In genomic region chr6:116876107-116876506, GRCh38 we compare ENCODE assay signal across 19 cellular contexts. TPM values are rescaled to one million over a fixed set of nuclear protein-coding genes. Genes with fewer than 3 reads are reported as not detected.
DNase-seq lines count a peak whose midpoint lies in the region; ATAC-seq and TF ChIP-seq lines count a peak whose summit lies in the region.
"Had no signal": no experiment of that assay in that cellular context is flagged by ENCODE, and none has a peak within 500 bp of the region (broad histone marks: within the 10 kb centered on the region; RNA-seq: fewer than 3 reads in every experiment).

No MANE protein-coding gene starts in this region.

- peak overlapping the region; percentile 83 for H3K4me3 Mint-ChIP-seq in Calu3 (ENCODE audit: low read depth, unreplicated experiment)
- H3K4me3 Mint-ChIP-seq: natural killer cell had no signal

- H3K9me3 ChIP-seq in NT2/D1 (ENCODE audit: insufficient read depth, low read length) (no peaks in the 10 kb centered on the region), hepatocyte (ENCODE audit: low read depth) (no peaks in the 10 kb centered on the region), neuronal stem cell (replicated peaks in 1 of 2; ENCODE audit: control insufficient read depth in 2 of 2, insufficient read depth in 1 of 2, low read depth in 1 of 2, low read length in 2 of 2) (peaks cover 0 to 3% of the 10 kb centered on the region in 2 donors), sigmoid colon (no peaks in the 10 kb centered on the region)
- H3K9me3 ChIP-seq: BE2C had no signal

- H4K91ac ChIP-seq in neuronal stem cell (ENCODE audit: low read depth, low read length, poor library complexity) = no peak overlapping the region

- H3K27me3 ChIP-seq in NT2/D1 (ENCODE audit: insufficient read depth, insufficient read length) (peaks cover 53% of the 10 kb centered on the region), hepatocyte (peaks cover 34% of the 10 kb centered on the region), neuronal stem cell (ENCODE audit: control insufficient read depth in 3 of 3, insufficient read depth in 3 of 3, low read depth in 1 of 3, low read length in 3 of 3) (peaks cover 13 to 52% (median 29%) of the 10 kb centered on the region in 3 experiments), sigmoid colon (peaks cover 9 to 43% (median 18%) of the 10 kb centered on the region in 3 donors)

- H2BK120ac ChIP-seq in neuronal stem cell (ENCODE audit: low read depth, low read length) = no peak overlapping the region

- DNase-seq in Calu3 = no peak
- no peak for DNase-seq in NT2/D1 (ENCODE audit: low read depth, low spot score)
- no peak for DNase-seq in hepatocyte (ENCODE audit: low spot score)
- DNase-seq in neuronal stem cell (ENCODE audit: low spot score) = no peak
- DNase-seq in sigmoid colon = no peak
- no peak for DNase-seq in NK-92 treated with Interleukin-12 subunit alpha and Interleukin-12 subunit beta, amount 100 ng/mL, for 24 hours (lab: John Stamatoyannopoulos, UW)
- DNase-seq: activated T-cell treated with anti-CD3 and anti-CD28 coated beads, Interleukin-2, amount 50 U/mL, for 1 hour; amniotic stem cell; BE2C; DMS153; heart right ventricle; natural killer cell; NCI-H2107; stimulated activated naive CD4-positive, alpha-beta T cell; T1000 had no signal

- H3K27ac ChIP-seq in hepatocyte (no peak overlapping the region), neuronal stem cell (replicated peaks; ENCODE audit: low read length) (no peak overlapping the region), sigmoid colon (no peak overlapping the region)
- H3K27ac ChIP-seq: heart right ventricle had no signal

- H3K4ac ChIP-seq in neuronal stem cell (ENCODE audit: low read length) = no peak overlapping the region

- H3K36me3 ChIP-seq in NT2/D1 (ENCODE audit: insufficient read depth, insufficient read length, low read length) (no peaks in the 10 kb centered on the region), hepatocyte (replicated peaks; ENCODE audit: insufficient read depth, low read depth) (no peaks in the 10 kb centered on the region), neuronal stem cell (replicated peaks in 1 of 2; ENCODE audit: control insufficient read depth in 2 of 2, insufficient read depth in 2 of 2, low read length in 2 of 2) (no peaks in the 10 kb centered on the region), sigmoid colon (no peaks in the 10 kb centered on the region)
- H3K36me3 ChIP-seq: BE2C, heart right ventricle had no signal

- no peak overlapping the region for H2AK5ac ChIP-seq in neuronal stem cell (ENCODE audit: low read depth, low read length)

- no peak overlapping the region for H2BK15ac ChIP-seq in neuronal stem cell (ENCODE audit: low read length)

- H2AFZ ChIP-seq in hepatocyte (peak overlapping the region; percentile 57), neuronal stem cell (ENCODE audit: low read length) (peak overlapping the region; percentile 75)

- no peaks in the 10 kb centered on the region for H3K79me2 ChIP-seq in hepatocyte

- H3K4me1 ChIP-seq in NT2/D1 (ENCODE audit: insufficient read depth, insufficient read length) = peaks cover 3% of the 10 kb centered on the region
- no peaks in the 10 kb centered on the region for H3K4me1 ChIP-seq in hepatocyte (ENCODE audit: insufficient read depth)
- H3K4me1 ChIP-seq in neuronal stem cell (ENCODE audit: control insufficient read depth in 2 of 2, insufficient read depth in 1 of 2, low read depth in 1 of 2, low read length in 2 of 2) = peaks cover 2 to 3% of the 10 kb centered on the region in 2 donors
- H3K4me1 ChIP-seq in sigmoid colon = peaks cover 0 to 15% (median 14%) of the 10 kb centered on the region in 4 donors
- H3K4me1 ChIP-seq: BE2C had no signal

- 33% methylated on average over 8 of the region's 8 CpGs for WGBS in hepatocyte (ENCODE audit: low lambda C conversion rate, missing lambda C conversion rate)
- WGBS in neuronal stem cell (ENCODE audit: extremely low coverage in 2 of 2, insufficient read length in 2 of 2, insufficient replicate concordance in 1 of 2), 2 donors = no CpG with 5 or more reads among the region's 8 CpGs
- 28 to 34% methylated on average over 8 of the region's 8 CpGs for WGBS in sigmoid colon, 2 donors

- no peaks in the 10 kb centered on the region for H3K9me2 ChIP-seq in hepatocyte (replicated peaks; ENCODE audit: insufficient read depth)

- H2BK5ac ChIP-seq in neuronal stem cell (ENCODE audit: low read length) = no peak overlapping the region

- no peak for TF ChIP-seq POLR2A in sigmoid colon (IDR thresholded peaks at IDR 0.05)

- peaks cover 15% of the 10 kb centered on the region for H3K27me3 Mint-ChIP-seq in Calu3 (ENCODE audit: unreplicated experiment)

- no peak overlapping the region for H2BK12ac ChIP-seq in neuronal stem cell (ENCODE audit: low read length)

- no peak overlapping the region for H3K27ac Mint-ChIP-seq in Calu3 (ENCODE audit: unreplicated experiment)
- H3K27ac Mint-ChIP-seq: natural killer cell had no signal

- no peaks in the 10 kb centered on the region for H3K9me3 Mint-ChIP-seq in Calu3 (ENCODE audit: low read depth, unreplicated experiment)

- TF ChIP-seq EP300 in sigmoid colon (IDR thresholded peaks at IDR 0.05) = no peak

- H3K79me1 ChIP-seq in neuronal stem cell (ENCODE audit: low read depth, low read length) = no peaks in the 10 kb centered on the region

- H3K4me1 Mint-ChIP-seq in Calu3 (ENCODE audit: low read depth, unreplicated experiment) = no peaks in the 10 kb centered on the region
- H3K4me1 Mint-ChIP-seq: natural killer cell had no signal

- no peak for TF ChIP-seq CTCF in Calu3 (IDR thresholded peaks at IDR 0.05; ENCODE audit: unreplicated experiment)
- no peak for TF ChIP-seq CTCF in hepatocyte (IDR thresholded peaks at IDR 0.05; ENCODE audit: poor library complexity)
- TF ChIP-seq CTCF in sigmoid colon (IDR thresholded peaks at IDR 0.05) = no peak

- H4K20me1 ChIP-seq in hepatocyte (ENCODE audit: insufficient read depth, poor library complexity, severe bottlenecking) = no peaks in the 10 kb centered on the region

- H3K18ac ChIP-seq in neuronal stem cell (ENCODE audit: low read length) = no peak overlapping the region

- H3K4me3 ChIP-seq in NT2/D1 (ENCODE audit: insufficient read length, low read depth) = peak overlapping the region; percentile 69
- H3K4me3 ChIP-seq in hepatocyte = peak overlapping the region; percentile 54
- H3K4me3 ChIP-seq in neuronal stem cell (ENCODE audit: low read length in 2 of 2) = no peak overlapping the region
- H3K4me3 ChIP-seq in sigmoid colon = peak overlapping the region in 1 of 4 donors; percentile 40

- ATAC-seq in HG03108 (IDR thresholded peaks at IDR 0.05; ENCODE audit: unreplicated experiment) (no peak), HG02588 (IDR thresholded peaks at IDR 0.05; ENCODE audit: unreplicated experiment) (no peak)
- ATAC-seq: heart right ventricle, natural killer cell had no signal

- H3K36me3 Mint-ChIP-seq in Calu3 (ENCODE audit: insufficient read depth, unreplicated experiment) = peaks cover 15% of the 10 kb centered on the region
- H3K36me3 Mint-ChIP-seq: natural killer cell had no signal

- H3K9ac ChIP-seq in NT2/D1 (ENCODE audit: insufficient read length, low read depth) = no peak overlapping the region
- H3K9ac ChIP-seq in neuronal stem cell (ENCODE audit: low read depth, low read length, poor library complexity) = no peak overlapping the region

- intact Hi-C loops in Calu3 (cut with micrococcal nuclease; ENCODE audit: unreplicated experiment) (no loop called here), sigmoid colon (cut with DNase I) (no loop called here)

- CTCF ChIA-PET in Calu3 (lab: Charles Lee) = no interaction called here

- no TSS peak for BruUV-seq in Calu3 (replicated peaks; lab: Mats Ljungman, UMichigan)

- no peak overlapping the region for H3K23ac ChIP-seq in neuronal stem cell (ENCODE audit: low read depth, low read length, poor library complexity)

- no peak overlapping the region for H3K14ac ChIP-seq in neuronal stem cell (ENCODE audit: low read length)

- H4K8ac ChIP-seq in neuronal stem cell (ENCODE audit: low read depth, low read length) = no peak overlapping the region

- H3K4me2 ChIP-seq in hepatocyte (peak overlapping the region; percentile 88), neuronal stem cell (ENCODE audit: insufficient read depth, low read length, poor library complexity, severe bottlenecking) (peak overlapping the region; percentile 77)

RNA-seq across cellular contexts. Expression of gene RFX6, which starts 0.9 kb away (rescaled TPM):
- total RNA-seq in Calu3 (2022) = not detected in 2 replicates
- total RNA-seq in hepatocyte = 5.1 and 6.8 TPM in 2 replicates
- 3.7 and 4.1 TPM in 2 replicates for polyA plus RNA-seq in hepatocyte
- 0.04 TPM for polyA plus RNA-seq in neuronal stem cell (2013, experiment 1 of 2)
- not detected for polyA plus RNA-seq in neuronal stem cell (2013, experiment 2 of 2)
- total RNA-seq in sigmoid colon = not detected
- 1 to 10 TPM in 1 of 3 donors, under 1 TPM in 2; 0.16 to 1.8 (median 0.46) TPM for polyA plus RNA-seq in sigmoid colon
- total RNA-seq: heart right ventricle, left lobe of liver, natural killer cell had no signal
- polyA plus RNA-seq: heart right ventricle had no signal

RNA-seq across cellular contexts. Expression of gene GPRC6A, which starts 47.2 kb away (rescaled TPM):
- not detected in 2 replicates for total RNA-seq in Calu3 (2022)
- 2.8 TPM in 2 replicates for total RNA-seq in hepatocyte
- 0.36 and 0.80 TPM in 2 replicates for polyA plus RNA-seq in hepatocyte
- polyA plus RNA-seq in neuronal stem cell (2013, experiment 1 of 2) = not detected
- 0.03 TPM for polyA plus RNA-seq in neuronal stem cell (2013, experiment 2 of 2)
- total RNA-seq in sigmoid colon = not detected
- not detected for polyA plus RNA-seq in sigmoid colon
- total RNA-seq: heart right ventricle, left lobe of liver, natural killer cell had no signal
- polyA plus RNA-seq: esophagus, heart right ventricle had no signal

Comparison
In these comparisons a context has a peak if more than half of its experiments do, and no peak if none do; other contexts are left out.
1. H3K4me3 ChIP-seq: peak in NT2/D1 (single experiment) and hepatocyte (single experiment); none in neuronal stem cell (0 of 2).